8 cellular contexts compared by ENCODE assay signal in the genomic region with DNA sequence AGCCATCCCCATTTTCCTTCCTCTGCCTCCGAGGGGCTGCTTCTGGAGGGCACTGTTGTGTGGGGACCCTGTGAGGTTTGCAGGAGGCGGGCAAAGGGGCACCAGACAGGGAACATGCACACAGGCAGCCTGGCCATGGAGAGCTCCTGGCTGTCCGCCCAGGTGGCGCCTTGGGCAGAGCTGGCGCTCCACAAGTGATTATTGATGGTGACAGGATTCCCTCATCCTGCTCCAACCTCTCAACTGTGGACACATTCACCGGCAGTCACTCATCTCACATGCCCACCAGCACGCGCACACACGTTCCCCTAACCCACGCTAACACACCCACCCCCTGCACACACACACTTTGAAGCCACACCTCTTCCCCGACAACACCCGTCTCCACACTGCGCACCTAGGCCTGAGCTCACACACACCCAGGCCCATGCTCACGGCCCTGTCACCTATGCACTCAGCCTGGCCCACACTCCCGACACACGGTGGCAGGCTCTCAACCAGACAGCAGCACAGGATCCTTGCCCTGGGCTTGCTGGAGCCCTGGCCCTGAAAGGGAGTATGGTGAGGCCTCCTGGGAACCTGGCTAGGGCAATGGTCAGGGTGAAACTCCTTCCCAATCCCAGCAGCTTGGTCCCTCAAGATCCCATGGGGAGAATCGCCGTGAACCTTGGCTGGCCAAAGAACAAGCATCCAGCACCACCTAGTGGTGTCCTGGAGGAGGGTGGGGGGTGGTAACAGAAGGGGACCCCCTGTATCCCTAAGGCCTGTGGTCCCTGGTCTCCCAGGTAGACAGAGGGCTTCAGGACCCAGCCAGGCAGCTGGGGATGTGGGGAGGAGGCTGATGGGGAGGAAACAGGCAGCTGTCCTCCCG. TPM values are rescaled to one million over a fixed set of nuclear protein-coding genes. Genes with fewer than 3 reads are reported as not detected.
DNase-seq lines count a peak whose midpoint lies in the region; ATAC-seq and TF ChIP-seq lines count a peak whose summit lies in the region.
"Had no signal": no experiment of that assay in that cellular context is flagged by ENCODE, and none has a peak within 500 bp of the region (broad histone marks: within the 10 kb centered on the region; RNA-seq: fewer than 3 reads in every experiment).

No MANE protein-coding gene starts in this region.

- H3K27ac Mint-ChIP-seq in endothelial cell (ENCODE audit: unreplicated experiment) (peak overlapping the region; percentile 30), nephron (peak overlapping the region in 2 of 3 experiments; percentile 45 to 57)

- H3K4me1 Mint-ChIP-seq in endothelial cell (ENCODE audit: unreplicated experiment) (peaks cover 4% of the 10 kb centered on the region), nephron (peaks cover 13% of the 10 kb centered on the region)

- H3K36me3 Mint-ChIP-seq in endothelial cell (ENCODE audit: low read depth, unreplicated experiment) (peaks cover 5% of the 10 kb centered on the region), nephron (ENCODE audit: low read depth) (no peaks in the 10 kb centered on the region)

- H3K9me3 Mint-ChIP-seq in endothelial cell (ENCODE audit: unreplicated experiment) (no peaks in the 10 kb centered on the region), nephron (no peaks in the 10 kb centered on the region)

- H3K27me3 Mint-ChIP-seq in endothelial cell (ENCODE audit: unreplicated experiment) (peaks cover 24% of the 10 kb centered on the region), nephron (ENCODE audit: low read depth) (peaks cover 45% of the 10 kb centered on the region)

- H3K4me3 Mint-ChIP-seq in endothelial cell (ENCODE audit: unreplicated experiment) (no peak overlapping the region), nephron (no peak overlapping the region)

- no peak overlapping the region for H3K4me3 ChIP-seq in GM12875 (ENCODE audit: low read depth, low read length)

- DNase-seq in NCI-H82 (lab: John Stamatoyannopoulos, UW) (peak; percentile 85), endothelial cell (ENCODE audit: low spot score) (peak; percentile 58), LoVo (ENCODE audit: low spot score) (no peak)
- no peak for DNase-seq in activated CD8-positive, alpha-beta memory T cell treated with anti-CD3 and anti-CD28 coated beads for 24 hours

- peak; percentile 62 for TF ChIP-seq CTCF in GM12875 (IDR thresholded peaks at IDR 0.05; ENCODE audit: borderline replicate concordance, insufficient read depth, low read depth, low read length)
- TF ChIP-seq CTCF in endothelial cell (IDR thresholded peaks at IDR 0.05; ENCODE audit: unreplicated experiment), result peak; percentile 42
- peak; percentile 50 to 65 (median 64) for TF ChIP-seq CTCF in nephron (IDR thresholded peaks at IDR 0.05; ENCODE audit: unreplicated experiment in 3 of 3)

- no peak for ATAC-seq in GM21515 (IDR thresholded peaks at IDR 0.05; ENCODE audit: unreplicated experiment)

RNA-seq across cellular contexts. Expression of gene PNMT, which starts 3.6 kb away (rescaled TPM):
- not detected for total RNA-seq in endothelial cell (ENCODE audit: unreplicated experiment)
- total RNA-seq: T-helper 2 cell treated with Interferon-gamma antibody and Interleukin-4, amounts not matched to agents 100 ng/mL and 5 ng/mL, for 36 hours had no signal

RNA-seq across cellular contexts. Expression of gene TCAP, which starts 6.7 kb away (rescaled TPM):
- total RNA-seq in endothelial cell (ENCODE audit: unreplicated experiment), result 1.2 TPM

RNA-seq across cellular contexts. Expression of gene PGAP3, which starts 16.0 kb away (rescaled TPM):
- total RNA-seq in endothelial cell (ENCODE audit: unreplicated experiment), result 11.2 TPM

RNA-seq across cellular contexts. Expression of gene ERBB2, which starts 28.0 kb away (rescaled TPM):
- 49.0 TPM for total RNA-seq in endothelial cell (ENCODE audit: unreplicated experiment)

RNA-seq across cellular contexts. Expression of gene STARD3, which starts 34.9 kb away (rescaled TPM):
- 77.7 TPM for total RNA-seq in endothelial cell (ENCODE audit: unreplicated experiment)

Comparison
In these comparisons a context has a peak if more than half of its experiments do, and no peak if none do; other contexts are left out.
1. DNase-seq: peak in NCI-H82 (single experiment) and endothelial cell (single experiment); none in activated CD8-positive, alpha-beta memory T cell treated with anti-CD3 and anti-CD28 coated beads for 24 hours (single experiment) and LoVo (single experiment).
2. Peak in every context shown above with its lines, with median percentiles within 50 percentile points of each other: CTCF ChIP-seq.